ENCODE assay signal across 16 cellular contexts in genomic region chr4:71240094-71240493, GRCh38.
"Had no signal": no experiment of that assay in that cellular context is flagged by ENCODE, and none has a peak within 500 bp of the region (broad histone marks: within the 10 kb centered on the region; RNA-seq: fewer than 3 reads in every experiment).

No MANE protein-coding gene starts in this region.

- FAIRE-seq: keratinocyte had no signal

- DNase-seq: effector memory CD4-positive, alpha-beta T cell; foreskin fibroblast; glutamatergic neuron; immature natural killer cell; mucosa of descending colon; naive thymus-derived CD8-positive, alpha-beta T cell; stimulated activated CD4-positive, alpha-beta T cell treated with anti-CD3 and anti-CD28 coated beads, Interleukin-2, amount 100 ng/mL, for 48 hours; stimulated activated naive CD4-positive, alpha-beta T cell treated with Interleukin-2 at 50 U/mL for 16 hours had no signal

- H3K27ac ChIP-seq: epithelial cell of prostate, esophagus muscularis mucosa, gastroesophageal sphincter, neutrophil, right atrium auricular region, vagina had no signal

- H3K4me3 ChIP-seq: esophagus muscularis mucosa, gastroesophageal sphincter, mucosa of descending colon, right atrium auricular region, smooth muscle cell, vagina had no signal

- H3K9me3 ChIP-seq: esophagus muscularis mucosa, gastroesophageal sphincter, mucosa of descending colon, neutrophil, right atrium auricular region, vagina had no signal

- H3K4me1 ChIP-seq: vagina had no signal

- ATAC-seq: gastroesophageal sphincter; mucosa of descending colon; naive thymus-derived CD8-positive, alpha-beta T cell had no signal
